In genomic region chr11:19878520-19878919, GRCh38 we compare ENCODE assay signal across 24 cellular contexts.
"Had no signal": no experiment of that assay in that cellular context is flagged by ENCODE, and none has a peak within 500 bp of the region (broad histone marks: within the 10 kb centered on the region; RNA-seq: fewer than 3 reads in every experiment).

No MANE protein-coding gene starts in this region.

- H3K9ac ChIP-seq: KMS-11 had no signal

- H3K4me1 ChIP-seq: adrenal gland, Peyer's patch, SJSA1 had no signal

- H3K27ac Mint-ChIP-seq: activated CD8-positive, alpha-beta T cell treated with anti-CD3 and anti-CD28 coated beads for 36 hours; activated naive CD8-positive, alpha-beta T cell treated with anti-CD3 and anti-CD28 coated beads, Interleukin-2, amount 10 ng/mL, durations not matched to agents 7 days and 5 days; activated T-cell treated with anti-CD3 and anti-CD28 coated beads, Interleukin-2, amount 50 U/mL, for 72 hours; activated T-helper 2 cell treated with anti-CD3 and anti-CD28 coated beads, Interferon-gamma antibody, Interleukin-2, Interleukin-4, amounts not matched to agents 10 μg/mL and 5 μg/mL and 100 μg/mL, durations not matched to agents 14 hours and 24 hours and 36 hours; T-helper 1 cell treated with Interleukin-12 subunit alpha and Interleukin-12 subunit beta and Interleukin-4 antibody, amounts not matched to agents 30 μg/mL and 1 μg/mL, for 36 hours had no signal

- ATAC-seq: activated CD4-positive, CD25-positive, alpha-beta regulatory T cell treated with anti-CD3 and anti-CD28 coated beads, Interleukin-2, amount 50 U/mL, for 24 hours; activated CD8-positive, alpha-beta T cell treated with anti-CD3 and anti-CD28 coated beads for 36 hours; activated T-cell treated with anti-CD3 and anti-CD28 coated beads, Interleukin-2, amount 50 U/mL, for 72 hours had no signal

- H3K9me3 Mint-ChIP-seq: activated CD8-positive, alpha-beta T cell treated with anti-CD3 and anti-CD28 coated beads for 36 hours; activated naive CD8-positive, alpha-beta T cell treated with anti-CD3 and anti-CD28 coated beads, Interleukin-2, amount 10 ng/mL, durations not matched to agents 7 days and 5 days; activated T-cell treated with anti-CD3 and anti-CD28 coated beads, Interleukin-2, amount 50 U/mL, for 72 hours; activated T-helper 2 cell treated with anti-CD3 and anti-CD28 coated beads, Interferon-gamma antibody, Interleukin-2, Interleukin-4, amounts not matched to agents 10 μg/mL and 5 μg/mL and 100 μg/mL, durations not matched to agents 14 hours and 24 hours and 36 hours; T-helper 1 cell treated with Interleukin-12 subunit alpha and Interleukin-12 subunit beta and Interleukin-4 antibody, amounts not matched to agents 30 μg/mL and 1 μg/mL, for 36 hours had no signal

- H3K27me3 ChIP-seq: adrenal gland, MG63, Peyer's patch, SJSA1 had no signal

- H3K4me2 ChIP-seq: KMS-11 had no signal

- H3K27me3 Mint-ChIP-seq: activated CD8-positive, alpha-beta T cell treated with anti-CD3 and anti-CD28 coated beads for 36 hours; activated naive CD8-positive, alpha-beta T cell treated with anti-CD3 and anti-CD28 coated beads, Interleukin-2, amount 10 ng/mL, durations not matched to agents 7 days and 5 days had no signal

- H3K36me3 ChIP-seq: adrenal gland, SJSA1 had no signal

- DNase-seq: activated CD4-positive, alpha-beta T cell treated with anti-CD3 and anti-CD28 coated beads for 4 hours; activated CD8-positive, alpha-beta memory T cell treated with anti-CD3 and anti-CD28 coated beads, Interleukin-2, amount 50 U/mL, for 4 hours; activated CD8-positive, alpha-beta T cell treated with anti-CD3 and anti-CD28 coated beads for 36 hours; activated gamma-delta T cell treated with Interleukin-2 at 50 U/mL for 16 hours; activated naive CD4-positive, alpha-beta T cell treated with anti-CD3 and anti-CD28 coated beads, Interleukin-2, amount 50 U/mL, for 16 hours; activated naive CD8-positive, alpha-beta T cell treated with anti-CD3 and anti-CD28 coated beads, Interleukin-2, amount 10 ng/mL, durations not matched to agents 7 days and 5 days; activated T-cell treated with anti-CD3 and anti-CD28 coated beads, Interleukin-2, amount 50 U/mL, for 72 hours; adrenal gland; MG63; NCI-H1105 treated with DMSO at 0.1 percent for 48 hours; NCI-H146; NCI-H187 treated with DMSO at 0.1 percent for 48 hours; NCI-H2171; NCI-H226; NCI-H510A; NCI-H526 treated with DMSO at 0.1 percent for 48 hours; NCI-H82; Peyer's patch; SHP77 had no signal

- H3K36me3 Mint-ChIP-seq: activated naive CD8-positive, alpha-beta T cell treated with anti-CD3 and anti-CD28 coated beads, Interleukin-2, amount 10 ng/mL, durations not matched to agents 7 days and 5 days had no signal

- H3K27ac ChIP-seq: adrenal gland, KMS-11, Peyer's patch, SJSA1 had no signal

- H3K4me1 Mint-ChIP-seq: activated naive CD8-positive, alpha-beta T cell treated with anti-CD3 and anti-CD28 coated beads, Interleukin-2, amount 10 ng/mL, durations not matched to agents 7 days and 5 days had no signal

- H3K9me3 ChIP-seq: adrenal gland, MG63, Peyer's patch, SJSA1 had no signal

- H3K4me3 Mint-ChIP-seq: activated CD8-positive, alpha-beta T cell treated with anti-CD3 and anti-CD28 coated beads for 36 hours; activated naive CD8-positive, alpha-beta T cell treated with anti-CD3 and anti-CD28 coated beads, Interleukin-2, amount 10 ng/mL, durations not matched to agents 7 days and 5 days; activated T-cell treated with anti-CD3 and anti-CD28 coated beads, Interleukin-2, amount 50 U/mL, for 72 hours; T-helper 1 cell treated with Interleukin-12 subunit alpha and Interleukin-12 subunit beta and Interleukin-4 antibody, amounts not matched to agents 30 μg/mL and 1 μg/mL, for 36 hours had no signal

- H3K4me3 ChIP-seq: adrenal gland, MG63, Peyer's patch, SJSA1 had no signal
